ENCODE assay signal across 12 cellular contexts in genomic region chr13:45231722-45232121, GRCh38. TPM values are rescaled to one million over a fixed set of nuclear protein-coding genes. Genes with fewer than 3 reads are reported as not detected.
DNase-seq lines count a peak whose midpoint lies in the region; ATAC-seq and TF ChIP-seq lines count a peak whose summit lies in the region.
"Had no signal": no experiment of that assay in that cellular context is flagged by ENCODE, and none has a peak within 500 bp of the region (broad histone marks: within the 10 kb centered on the region; RNA-seq: fewer than 3 reads in every experiment).

No MANE protein-coding gene starts in this region.

- in situ Hi-C loops in GM13977 (cut with MboI; ENCODE audit: low pct_unique_long_range_greater_than_20kb, low sequenced_read_pairs, unreplicated experiment), result no loop called here

- H3K36me3 ChIP-seq in naive thymus-derived CD4-positive, alpha-beta T cell (ENCODE audit: control insufficient read depth in 2 of 3, insufficient read depth in 3 of 3, low read length in 3 of 3), result no peaks in the 10 kb centered on the region
- H3K36me3 ChIP-seq: neutrophil had no signal

- H3K27ac ChIP-seq in naive thymus-derived CD4-positive, alpha-beta T cell (ENCODE audit: low read depth, low read length), result no peak overlapping the region
- H3K27ac ChIP-seq: epithelial cell of prostate, neutrophil had no signal

- H3K27me3 Mint-ChIP-seq in endothelial cell (ENCODE audit: unreplicated experiment) (no peaks in the 10 kb centered on the region), nephron (ENCODE audit: low read depth) (no peaks in the 10 kb centered on the region)
- no peaks in the 10 kb centered on the region for H3K27me3 Mint-ChIP-seq in naive thymus-derived CD4-positive, alpha-beta T cell
- H3K27me3 Mint-ChIP-seq: stimulated activated memory B cell treated with anti-CD40 and anti-IgM and Interleukin-4, amounts not matched to agents 10 μg/mL and 1 μg/mL and 100 μg/mL, for 72 hours had no signal

- no peaks in the 10 kb centered on the region for H3K27me3 ChIP-seq in naive thymus-derived CD4-positive, alpha-beta T cell (ENCODE audit: control insufficient read depth in 2 of 2, insufficient read depth in 2 of 2, low read length in 2 of 2)
- H3K27me3 ChIP-seq: neutrophil had no signal

- H3K36me3 Mint-ChIP-seq in endothelial cell (ENCODE audit: low read depth, unreplicated experiment), result no peaks in the 10 kb centered on the region
- H3K36me3 Mint-ChIP-seq in nephron (ENCODE audit: low read depth), result peaks cover 10% of the 10 kb centered on the region
- peaks cover 0 to 25% (median 6%) of the 10 kb centered on the region in 5 donors for H3K36me3 Mint-ChIP-seq in naive thymus-derived CD4-positive, alpha-beta T cell

- POLR2A ChIA-PET in naive thymus-derived CD4-positive, alpha-beta T cell (lab: Charles Lee), result no interaction called here

- DNase-seq in GM13977 (ENCODE audit: low spot score) (peak; percentile 19), NCI-H2196 (lab: John Stamatoyannopoulos, UW; ENCODE audit: unreplicated experiment) (peak; percentile 1), endothelial cell (ENCODE audit: low spot score) (no peak), amniotic stem cell (lab: John Stamatoyannopoulos, UW) (no peak)
- DNase-seq in naive thymus-derived CD4-positive, alpha-beta T cell, result no peak
- DNase-seq: NCI-H1694 had no signal

- no peaks in the 10 kb centered on the region for H3K4me1 ChIP-seq in naive thymus-derived CD4-positive, alpha-beta T cell (ENCODE audit: control insufficient read depth in 2 of 2, insufficient read depth in 2 of 2, low read length in 2 of 2)

- H3K4me1 Mint-ChIP-seq in endothelial cell (ENCODE audit: unreplicated experiment) (no peaks in the 10 kb centered on the region), nephron (peaks cover 5% of the 10 kb centered on the region)
- peaks cover 0 to 8% (median 5%) of the 10 kb centered on the region in 7 donors for H3K4me1 Mint-ChIP-seq in naive thymus-derived CD4-positive, alpha-beta T cell
- H3K4me1 Mint-ChIP-seq: stimulated activated memory B cell treated with anti-CD40 and anti-IgM and Interleukin-4, amounts not matched to agents 10 μg/mL and 1 μg/mL and 100 μg/mL, for 72 hours had no signal

- H3K27ac Mint-ChIP-seq in endothelial cell (ENCODE audit: unreplicated experiment) (peak overlapping the region; percentile 61), nephron (peak overlapping the region in 2 of 3 experiments; percentile 30 to 57)
- no peak overlapping the region for H3K27ac Mint-ChIP-seq in naive thymus-derived CD4-positive, alpha-beta T cell
- H3K27ac Mint-ChIP-seq: stimulated activated memory B cell treated with anti-CD40 and anti-IgM and Interleukin-4, amounts not matched to agents 10 μg/mL and 1 μg/mL and 100 μg/mL, for 72 hours had no signal

- TF ChIP-seq CTCF in GM13977 (IDR thresholded peaks at IDR 0.05; ENCODE audit: extremely low read depth, insufficient read depth, missing control alignments), result no peak
- TF ChIP-seq CTCF in endothelial cell (IDR thresholded peaks at IDR 0.05; ENCODE audit: unreplicated experiment), result no peak
- no peak for TF ChIP-seq CTCF in nephron (IDR thresholded peaks at IDR 0.05; ENCODE audit: unreplicated experiment in 3 of 3)

- no peaks in the 10 kb centered on the region for H3K9me3 Mint-ChIP-seq in endothelial cell (ENCODE audit: unreplicated experiment)
- H3K9me3 Mint-ChIP-seq in nephron, result no peaks in the 10 kb centered on the region
- H3K9me3 Mint-ChIP-seq in naive thymus-derived CD4-positive, alpha-beta T cell, result no peaks in the 10 kb centered on the region
- H3K9me3 Mint-ChIP-seq: stimulated activated memory B cell treated with anti-CD40 and anti-IgM and Interleukin-4, amounts not matched to agents 10 μg/mL and 1 μg/mL and 100 μg/mL, for 72 hours had no signal

- H3K9me3 ChIP-seq in naive thymus-derived CD4-positive, alpha-beta T cell (ENCODE audit: control insufficient read depth in 2 of 3, low read length in 3 of 3), result no peaks in the 10 kb centered on the region
- H3K9me3 ChIP-seq: neutrophil had no signal

- ATAC-seq in naive thymus-derived CD4-positive, alpha-beta T cell, result no peak
- ATAC-seq in HG03460 (IDR thresholded peaks at IDR 0.05; ENCODE audit: unreplicated experiment), result no peak
- ATAC-seq: Panc1; stimulated activated memory B cell treated with anti-CD40 and anti-IgM and Interleukin-4, amounts not matched to agents 10 μg/mL and 1 μg/mL and 100 μg/mL, for 72 hours had no signal

- H3K4me3 Mint-ChIP-seq in endothelial cell (ENCODE audit: unreplicated experiment) (no peak overlapping the region), nephron (no peak overlapping the region)
- H3K4me3 Mint-ChIP-seq in naive thymus-derived CD4-positive, alpha-beta T cell, result no peak overlapping the region
- H3K4me3 Mint-ChIP-seq: stimulated activated memory B cell treated with anti-CD40 and anti-IgM and Interleukin-4, amounts not matched to agents 10 μg/mL and 1 μg/mL and 100 μg/mL, for 72 hours had no signal

- no peak overlapping the region for H3K4me3 ChIP-seq in naive thymus-derived CD4-positive, alpha-beta T cell (ENCODE audit: low read length)

- CTCF ChIA-PET in naive thymus-derived CD4-positive, alpha-beta T cell (lab: Charles Lee), result interaction anchor here (1.0 kb wide), 1 partner anchor 15 kb away, joined by 3 read pairs; no protein-coding TSS in a partner anchor

- intact Hi-C loops in naive thymus-derived CD4-positive, alpha-beta T cell (cut with micrococcal nuclease), result no loop called here

RNA-seq across cellular contexts. Expression of gene KCTD4, which starts 30.9 kb away (rescaled TPM):
- total RNA-seq in endothelial cell (ENCODE audit: unreplicated experiment), result not detected
- total RNA-seq in naive thymus-derived CD4-positive, alpha-beta T cell, result not detected
- not detected for polyA plus RNA-seq in naive thymus-derived CD4-positive, alpha-beta T cell

Comparison
In these comparisons a context has a peak if more than half of its experiments do, and no peak if none do; other contexts are left out.
1. DNase-seq: peak in GM13977 (single experiment) and NCI-H2196 (single experiment); none in endothelial cell (single experiment), naive thymus-derived CD4-positive, alpha-beta T cell (0 of 9) and amniotic stem cell (single experiment).
2. H3K27ac Mint-ChIP-seq: peak in endothelial cell (single experiment) and nephron (2 of 3); none in naive thymus-derived CD4-positive, alpha-beta T cell (0 of 9).